Comparison of ENCODE assay signal across 1 cellular context in the genomic region with DNA sequence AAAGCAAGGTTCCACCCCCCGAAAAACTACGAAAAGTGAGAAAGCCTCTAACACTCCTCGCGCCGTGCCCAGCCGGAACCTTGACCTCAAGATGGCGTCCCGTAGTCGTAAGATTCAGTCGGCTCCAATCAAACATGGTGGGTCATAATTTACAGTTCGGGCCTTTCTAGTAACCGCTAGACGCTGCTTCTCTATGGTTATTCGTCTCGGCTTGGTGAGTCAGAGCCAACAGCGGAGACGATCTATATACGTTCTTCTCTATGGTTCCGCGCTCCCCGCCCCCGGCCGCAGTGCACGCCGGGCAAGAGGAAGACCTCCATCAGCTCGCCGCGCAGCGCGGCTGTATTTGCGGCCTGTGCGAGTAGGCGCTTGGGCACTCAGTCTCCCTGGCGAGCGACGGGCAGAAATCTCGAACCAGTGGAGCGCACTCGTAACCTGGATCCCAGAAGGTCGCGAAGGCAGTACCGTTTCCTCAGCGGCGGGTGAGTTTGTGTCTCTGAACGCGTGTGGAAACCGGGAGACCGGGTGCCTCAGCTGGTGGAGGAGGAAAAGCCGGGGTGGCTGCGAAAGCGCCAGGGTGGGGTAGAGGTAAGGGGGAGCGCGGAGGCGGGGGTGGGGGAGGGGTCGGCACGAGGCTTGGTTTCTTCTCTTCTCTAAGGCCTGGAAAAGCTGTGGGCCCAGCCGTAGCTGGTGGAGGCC.
TF ChIP-seq lines count a peak whose summit lies in the region.

A gene (plus strand): TSS at position 311 of the 699 bp plus-strand sequence. CDS start 13,108 bp downstream, outside the sequence.

TF ChIP-seq in HepG2, 621 proteins besides CTCF, POLR2A, EP300 and RAD21 (continued from another document and continues in another):
- TF ChIP-seq, protein P1, sequence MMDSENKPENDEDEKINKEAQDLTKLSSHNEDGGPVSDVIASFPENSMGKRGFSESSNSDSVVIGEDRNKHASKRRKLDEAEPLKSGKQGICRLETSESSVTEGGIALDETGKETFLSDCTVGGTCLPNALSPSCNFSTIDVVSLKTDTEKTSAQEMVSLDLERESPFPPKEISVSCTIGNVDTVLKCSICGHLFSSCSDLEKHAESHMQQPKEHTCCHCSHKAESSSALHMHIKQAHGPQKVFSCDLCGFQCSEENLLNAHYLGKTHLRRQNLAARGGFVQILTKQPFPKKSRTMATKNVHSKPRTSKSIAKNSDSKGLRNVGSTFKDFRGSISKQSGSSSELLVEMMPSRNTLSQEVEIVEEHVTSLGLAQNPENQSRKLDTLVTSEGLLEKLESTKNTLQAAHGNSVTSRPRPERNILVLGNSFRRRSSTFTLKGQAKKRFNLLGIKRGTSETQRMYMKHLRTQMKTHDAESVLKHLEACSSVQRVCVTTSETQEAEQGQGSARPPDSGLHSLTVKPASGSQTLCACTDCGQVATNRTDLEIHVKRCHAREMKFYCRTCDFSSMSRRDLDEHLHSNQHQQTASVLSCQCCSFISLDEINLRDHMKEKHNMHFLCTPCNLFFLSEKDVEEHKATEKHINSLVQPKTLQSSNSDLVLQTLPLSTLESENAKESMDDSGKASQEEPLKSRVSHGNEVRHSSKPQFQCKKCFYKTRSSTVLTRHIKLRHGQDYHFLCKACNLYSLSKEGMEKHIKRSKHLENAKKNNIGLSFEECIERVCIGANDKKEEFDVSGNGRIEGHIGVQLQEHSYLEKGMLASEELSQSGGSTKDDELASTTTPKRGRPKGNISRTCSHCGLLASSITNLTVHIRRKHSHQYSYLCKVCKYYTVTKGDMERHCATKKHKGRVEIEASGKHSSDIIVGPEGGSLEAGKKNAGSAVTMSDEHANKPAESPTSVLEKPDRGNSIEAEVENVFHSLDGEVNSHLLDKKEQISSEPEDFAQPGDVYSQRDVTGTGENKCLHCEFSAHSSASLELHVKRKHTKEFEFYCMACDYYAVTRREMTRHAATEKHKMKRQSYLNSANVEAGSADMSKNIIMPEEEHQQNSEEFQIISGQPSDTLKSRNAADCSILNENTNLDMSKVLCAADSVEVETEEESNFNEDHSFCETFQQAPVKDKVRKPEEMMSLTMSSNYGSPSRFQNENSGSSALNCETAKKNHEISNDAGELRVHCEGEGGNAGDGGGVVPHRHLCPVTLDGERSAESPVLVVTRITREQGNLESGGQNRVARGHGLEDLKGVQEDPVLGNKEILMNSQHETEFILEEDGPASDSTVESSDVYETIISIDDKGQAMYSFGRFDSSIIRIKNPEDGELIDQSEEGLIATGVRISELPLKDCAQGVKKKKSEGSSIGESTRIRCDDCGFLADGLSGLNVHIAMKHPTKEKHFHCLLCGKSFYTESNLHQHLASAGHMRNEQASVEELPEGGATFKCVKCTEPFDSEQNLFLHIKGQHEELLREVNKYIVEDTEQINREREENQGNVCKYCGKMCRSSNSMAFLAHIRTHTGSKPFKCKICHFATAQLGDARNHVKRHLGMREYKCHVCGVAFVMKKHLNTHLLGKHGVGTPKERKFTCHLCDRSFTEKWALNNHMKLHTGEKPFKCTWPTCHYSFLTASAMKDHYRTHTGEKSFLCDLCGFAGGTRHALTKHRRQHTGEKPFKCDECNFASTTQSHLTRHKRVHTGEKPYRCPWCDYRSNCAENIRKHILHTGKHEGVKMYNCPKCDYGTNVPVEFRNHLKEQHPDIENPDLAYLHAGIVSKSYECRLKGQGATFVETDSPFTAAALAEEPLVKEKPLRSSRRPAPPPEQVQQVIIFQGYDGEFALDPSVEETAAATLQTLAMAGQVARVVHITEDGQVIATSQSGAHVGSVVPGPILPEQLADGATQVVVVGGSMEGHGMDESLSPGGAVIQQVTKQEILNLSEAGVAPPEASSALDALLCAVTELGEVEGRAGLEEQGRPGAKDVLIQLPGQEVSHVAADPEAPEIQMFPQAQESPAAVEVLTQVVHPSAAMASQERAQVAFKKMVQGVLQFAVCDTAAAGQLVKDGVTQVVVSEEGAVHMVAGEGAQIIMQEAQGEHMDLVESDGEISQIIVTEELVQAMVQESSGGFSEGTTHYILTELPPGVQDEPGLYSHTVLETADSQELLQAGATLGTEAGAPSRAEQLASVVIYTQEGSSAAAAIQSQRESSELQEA (CRISPR knock-in tag; IDR thresholded peaks at IDR 0.05; ENCODE audit: not compliant biosample characterization) = no peak
- no peak; the same call in 1 of the 2 replicates for TF ChIP-seq ZNF790 (CRISPR knock-in tag; IDR thresholded peaks at IDR 0.05; ENCODE audit: borderline replicate concordance)
- 0 out of 2 replicates have a peak, but pooled peaks have one; percentile 35 for TF ChIP-seq GZF1 (CRISPR knock-in tag; IDR thresholded peaks at IDR 0.05)
- TF ChIP-seq, protein P2, sequence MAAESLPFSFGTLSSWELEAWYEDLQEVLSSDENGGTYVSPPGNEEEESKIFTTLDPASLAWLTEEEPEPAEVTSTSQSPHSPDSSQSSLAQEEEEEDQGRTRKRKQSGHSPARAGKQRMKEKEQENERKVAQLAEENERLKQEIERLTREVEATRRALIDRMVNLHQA (CRISPR knock-in tag; IDR thresholded peaks at IDR 0.05) = no peak
- no peak; the same call in 1 of the 2 replicates for TF ChIP-seq SSRP1 (CRISPR knock-in tag; IDR thresholded peaks at IDR 0.05)
- no peak; the same call in 1 of the 2 replicates for TF ChIP-seq ARNT2 (CRISPR knock-in tag; IDR thresholded peaks at IDR 0.05; ENCODE audit: low read depth)
- TF ChIP-seq ZNF709 (CRISPR knock-in tag; IDR thresholded peaks at IDR 0.05) = no peak
- 0 out of 2 replicates have a peak, but pooled peaks have one; percentile 52 for TF ChIP-seq ZNF296 (CRISPR knock-in tag; conservative IDR thresholded peaks at IDR 0.05)
- TF ChIP-seq, protein P3, sequence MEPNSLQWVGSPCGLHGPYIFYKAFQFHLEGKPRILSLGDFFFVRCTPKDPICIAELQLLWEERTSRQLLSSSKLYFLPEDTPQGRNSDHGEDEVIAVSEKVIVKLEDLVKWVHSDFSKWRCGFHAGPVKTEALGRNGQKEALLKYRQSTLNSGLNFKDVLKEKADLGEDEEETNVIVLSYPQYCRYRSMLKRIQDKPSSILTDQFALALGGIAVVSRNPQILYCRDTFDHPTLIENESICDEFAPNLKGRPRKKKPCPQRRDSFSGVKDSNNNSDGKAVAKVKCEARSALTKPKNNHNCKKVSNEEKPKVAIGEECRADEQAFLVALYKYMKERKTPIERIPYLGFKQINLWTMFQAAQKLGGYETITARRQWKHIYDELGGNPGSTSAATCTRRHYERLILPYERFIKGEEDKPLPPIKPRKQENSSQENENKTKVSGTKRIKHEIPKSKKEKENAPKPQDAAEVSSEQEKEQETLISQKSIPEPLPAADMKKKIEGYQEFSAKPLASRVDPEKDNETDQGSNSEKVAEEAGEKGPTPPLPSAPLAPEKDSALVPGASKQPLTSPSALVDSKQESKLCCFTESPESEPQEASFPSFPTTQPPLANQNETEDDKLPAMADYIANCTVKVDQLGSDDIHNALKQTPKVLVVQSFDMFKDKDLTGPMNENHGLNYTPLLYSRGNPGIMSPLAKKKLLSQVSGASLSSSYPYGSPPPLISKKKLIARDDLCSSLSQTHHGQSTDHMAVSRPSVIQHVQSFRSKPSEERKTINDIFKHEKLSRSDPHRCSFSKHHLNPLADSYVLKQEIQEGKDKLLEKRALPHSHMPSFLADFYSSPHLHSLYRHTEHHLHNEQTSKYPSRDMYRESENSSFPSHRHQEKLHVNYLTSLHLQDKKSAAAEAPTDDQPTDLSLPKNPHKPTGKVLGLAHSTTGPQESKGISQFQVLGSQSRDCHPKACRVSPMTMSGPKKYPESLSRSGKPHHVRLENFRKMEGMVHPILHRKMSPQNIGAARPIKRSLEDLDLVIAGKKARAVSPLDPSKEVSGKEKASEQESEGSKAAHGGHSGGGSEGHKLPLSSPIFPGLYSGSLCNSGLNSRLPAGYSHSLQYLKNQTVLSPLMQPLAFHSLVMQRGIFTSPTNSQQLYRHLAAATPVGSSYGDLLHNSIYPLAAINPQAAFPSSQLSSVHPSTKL (CRISPR knock-in tag; IDR thresholded peaks at IDR 0.05) = peak; percentile 59
- no peak for TF ChIP-seq HMGA1 (CRISPR knock-in tag; conservative IDR thresholded peaks at IDR 0.05)
- TF ChIP-seq CBX5 (CRISPR knock-in tag; IDR thresholded peaks at IDR 0.05; ENCODE audit: borderline replicate concordance) = peak; percentile 67; the same call in 1 of the 2 replicates
- TF ChIP-seq, protein P4, sequence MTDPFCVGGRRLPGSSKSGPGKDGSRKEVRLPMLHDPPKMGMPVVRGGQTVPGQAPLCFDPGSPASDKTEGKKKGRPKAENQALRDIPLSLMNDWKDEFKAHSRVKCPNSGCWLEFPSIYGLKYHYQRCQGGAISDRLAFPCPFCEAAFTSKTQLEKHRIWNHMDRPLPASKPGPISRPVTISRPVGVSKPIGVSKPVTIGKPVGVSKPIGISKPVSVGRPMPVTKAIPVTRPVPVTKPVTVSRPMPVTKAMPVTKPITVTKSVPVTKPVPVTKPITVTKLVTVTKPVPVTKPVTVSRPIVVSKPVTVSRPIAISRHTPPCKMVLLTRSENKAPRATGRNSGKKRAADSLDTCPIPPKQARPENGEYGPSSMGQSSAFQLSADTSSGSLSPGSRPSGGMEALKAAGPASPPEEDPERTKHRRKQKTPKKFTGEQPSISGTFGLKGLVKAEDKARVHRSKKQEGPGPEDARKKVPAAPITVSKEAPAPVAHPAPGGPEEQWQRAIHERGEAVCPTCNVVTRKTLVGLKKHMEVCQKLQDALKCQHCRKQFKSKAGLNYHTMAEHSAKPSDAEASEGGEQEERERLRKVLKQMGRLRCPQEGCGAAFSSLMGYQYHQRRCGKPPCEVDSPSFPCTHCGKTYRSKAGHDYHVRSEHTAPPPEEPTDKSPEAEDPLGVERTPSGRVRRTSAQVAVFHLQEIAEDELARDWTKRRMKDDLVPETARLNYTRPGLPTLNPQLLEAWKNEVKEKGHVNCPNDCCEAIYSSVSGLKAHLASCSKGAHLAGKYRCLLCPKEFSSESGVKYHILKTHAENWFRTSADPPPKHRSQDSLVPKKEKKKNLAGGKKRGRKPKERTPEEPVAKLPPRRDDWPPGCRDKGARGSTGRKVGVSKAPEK (CRISPR knock-in tag; IDR thresholded peaks at IDR 0.05; ENCODE audit: borderline replicate concordance) = no peak
- TF ChIP-seq, protein P5, sequence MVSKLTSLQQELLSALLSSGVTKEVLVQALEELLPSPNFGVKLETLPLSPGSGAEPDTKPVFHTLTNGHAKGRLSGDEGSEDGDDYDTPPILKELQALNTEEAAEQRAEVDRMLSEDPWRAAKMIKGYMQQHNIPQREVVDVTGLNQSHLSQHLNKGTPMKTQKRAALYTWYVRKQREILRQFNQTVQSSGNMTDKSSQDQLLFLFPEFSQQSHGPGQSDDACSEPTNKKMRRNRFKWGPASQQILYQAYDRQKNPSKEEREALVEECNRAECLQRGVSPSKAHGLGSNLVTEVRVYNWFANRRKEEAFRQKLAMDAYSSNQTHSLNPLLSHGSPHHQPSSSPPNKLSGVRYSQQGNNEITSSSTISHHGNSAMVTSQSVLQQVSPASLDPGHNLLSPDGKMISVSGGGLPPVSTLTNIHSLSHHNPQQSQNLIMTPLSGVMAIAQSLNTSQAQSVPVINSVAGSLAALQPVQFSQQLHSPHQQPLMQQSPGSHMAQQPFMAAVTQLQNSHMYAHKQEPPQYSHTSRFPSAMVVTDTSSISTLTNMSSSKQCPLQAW (CRISPR knock-in tag; IDR thresholded peaks at IDR 0.05) = peak; percentile 69
- TF ChIP-seq ZNF713 (CRISPR knock-in tag; IDR thresholded peaks at IDR 0.05) = no peak
- TF ChIP-seq ZNF383 (CRISPR knock-in tag; IDR thresholded peaks at IDR 0.05; ENCODE audit: borderline replicate concordance) = no peak
- peak; percentile 37; the same call in 1 of the 2 replicates for TF ChIP-seq MAZ (IDR thresholded peaks at IDR 0.05; ENCODE audit: borderline replicate concordance, low read depth, low read length)
- peak; percentile 74 for TF ChIP-seq MAZ (CRISPR knock-in tag; IDR thresholded peaks at IDR 0.05; ENCODE audit: low read depth)
- no peak for TF ChIP-seq IKZF1 (IDR thresholded peaks at IDR 0.05)
- TF ChIP-seq TCF12 (IDR thresholded peaks at IDR 0.05) = no peak
- TF ChIP-seq TCF12 (CRISPR knock-in tag; IDR thresholded peaks at IDR 0.05) = no peak
- no peak for TF ChIP-seq REXO4 (CRISPR knock-in tag; IDR thresholded peaks at IDR 0.05; ENCODE audit: borderline replicate concordance)
- TF ChIP-seq MTF1 (CRISPR knock-in tag; IDR thresholded peaks at IDR 0.05) = no peak
- peak; percentile 73; the same call in 1 of the 2 replicates for TF ChIP-seq ARHGAP35 (CRISPR knock-in tag; IDR thresholded peaks at IDR 0.05; ENCODE audit: borderline replicate concordance)
- no peak for TF ChIP-seq ONECUT2 (CRISPR knock-in tag; IDR thresholded peaks at IDR 0.05)
- TF ChIP-seq HHEX (CRISPR knock-in tag; IDR thresholded peaks at IDR 0.05) = no peak
- TF ChIP-seq, protein P6, sequence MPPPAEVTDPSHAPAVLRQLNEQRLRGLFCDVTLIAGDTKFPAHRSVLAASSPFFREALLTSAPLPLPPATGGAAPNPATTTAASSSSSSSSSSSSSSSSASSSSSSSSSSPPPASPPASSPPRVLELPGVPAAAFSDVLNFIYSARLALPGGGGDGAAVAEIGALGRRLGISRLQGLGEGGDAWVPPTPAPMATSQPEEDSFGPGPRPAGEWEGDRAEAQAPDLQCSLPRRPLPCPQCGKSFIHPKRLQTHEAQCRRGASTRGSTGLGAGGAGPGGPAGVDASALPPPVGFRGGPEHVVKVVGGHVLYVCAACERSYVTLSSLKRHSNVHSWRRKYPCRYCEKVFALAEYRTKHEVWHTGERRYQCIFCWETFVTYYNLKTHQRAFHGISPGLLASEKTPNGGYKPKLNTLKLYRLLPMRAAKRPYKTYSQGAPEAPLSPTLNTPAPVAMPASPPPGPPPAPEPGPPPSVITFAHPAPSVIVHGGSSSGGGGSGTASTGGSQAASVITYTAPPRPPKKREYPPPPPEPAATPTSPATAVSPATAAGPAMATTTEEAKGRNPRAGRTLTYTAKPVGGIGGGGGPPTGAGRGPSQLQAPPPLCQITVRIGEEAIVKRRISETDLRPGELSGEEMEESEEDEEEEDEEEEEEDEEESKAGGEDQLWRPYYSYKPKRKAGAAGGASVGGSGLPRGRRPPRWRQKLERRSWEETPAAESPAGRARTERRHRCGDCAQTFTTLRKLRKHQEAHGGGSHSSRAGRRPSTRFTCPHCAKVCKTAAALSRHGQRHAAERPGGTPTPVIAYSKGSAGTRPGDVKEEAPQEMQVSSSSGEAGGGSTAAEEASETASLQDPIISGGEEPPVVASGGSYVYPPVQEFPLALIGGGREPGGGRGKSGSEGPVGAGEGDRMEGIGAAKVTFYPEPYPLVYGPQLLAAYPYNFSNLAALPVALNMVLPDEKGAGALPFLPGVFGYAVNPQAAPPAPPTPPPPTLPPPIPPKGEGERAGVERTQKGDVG (CRISPR knock-in tag; IDR thresholded peaks at IDR 0.05; ENCODE audit: borderline replicate concordance) = no peak; the same call in 1 of the 2 replicates
